ENCODE assay signal across 8 cellular contexts in genomic region chr3:64022451-64023186, GRCh38.
A peak's percentile ranks its signal among the peaks of the same experiment; 100 is the strongest.
DNase-seq lines count a peak whose midpoint lies in the region; ATAC-seq and TF ChIP-seq lines count a peak whose summit lies in the region.

No MANE protein-coding gene starts in this region.

- in situ Hi-C loops in astrocyte of the spinal cord (cut with HindIII; ENCODE audit: low sequenced_read_pairs) = no loop called here

- H3K27me3 ChIP-seq in layer of hippocampus (ENCODE audit: control insufficient read depth, insufficient read depth, low read length) = no peaks in the 10 kb centered on the region

- no peak for TF ChIP-seq CTCF in astrocyte of the spinal cord (IDR thresholded peaks at IDR 0.05; ENCODE audit: low read depth, low read length)

- ATAC-seq in stimulated activated naive CD8-positive, alpha-beta T cell treated with anti-CD3 and anti-CD28 coated beads, Interleukin-15, Interleukin-2, amounts not matched to agents 100 U/mL and 50 U/mL, for 24 hours = no peak
- ATAC-seq in GM18517 (IDR thresholded peaks at IDR 0.05; ENCODE audit: unreplicated experiment) = no peak

- H3K27ac ChIP-seq in layer of hippocampus (ENCODE audit: low read depth, low read length) = peak overlapping the region; percentile 79

- DNase-seq in NCI-H1417 (lab: John Stamatoyannopoulos, UW) (peak in 2 of 3 experiments; percentile 13 to 23), NCI-H1417 treated with DMSO at 0.1 percent for 48 hours (lab: John Stamatoyannopoulos, UW) (no peak), NCI-H69 (lab: John Stamatoyannopoulos, UW) (peak; percentile 10), astrocyte of the spinal cord (ENCODE audit: low read depth, low spot score) (no peak), Ammon's horn (ENCODE audit: low spot score) (no peak)
- DNase-seq in stimulated activated naive CD8-positive, alpha-beta T cell treated with anti-CD3 and anti-CD28 coated beads, Interleukin-15, Interleukin-2, amounts not matched to agents 100 U/mL and 50 U/mL, for 24 hours = peak; percentile 21

- peak overlapping the region; percentile 99 for H3K4me3 ChIP-seq in astrocyte of the spinal cord (ENCODE audit: low read depth, low read length)

Comparison
In these comparisons a context has a peak if more than half of its experiments do, and no peak if none do; other contexts are left out.
1. DNase-seq: peak in NCI-H1417 (2 of 3), NCI-H69 (single experiment) and stimulated activated naive CD8-positive, alpha-beta T cell treated with anti-CD3 and anti-CD28 coated beads, Interleukin-15, Interleukin-2, amounts not matched to agents 100 U/mL and 50 U/mL, for 24 hours (single experiment); none in NCI-H1417 treated with DMSO at 0.1 percent for 48 hours (single experiment), astrocyte of the spinal cord (single experiment) and Ammon's horn (single experiment).